8 cellular contexts compared by ENCODE assay signal in genomic region chr6:31901953-31902643, GRCh38. TPM values are rescaled to one million over a fixed set of nuclear protein-coding genes. Genes with fewer than 3 reads are reported as not detected.
DNase-seq lines count a peak whose midpoint lies in the region; ATAC-seq, FAIRE-seq and TF ChIP-seq lines count a peak whose summit lies in the region.

ZBTB12 (minus strand) TSS chr6:31902086; CDS start chr6:31901305, 781 bp downstream.

- DNase-seq in Daoy (ENCODE audit: low read depth) = peak; percentile 97
- peak; percentile 45 for DNase-seq in NCI-H2029 treated with DMSO at 0.1 percent for 48 hours (lab: John Stamatoyannopoulos, UW)
- DNase-seq in T1000 (lab: John Stamatoyannopoulos, UW) = peak; percentile 93
- DNase-seq in astrocyte of the cerebellum (ENCODE audit: low read depth) = peak; percentile 91
- peak; percentile 94 for DNase-seq in hepatic stellate cell (ENCODE audit: low spot score)
- peak; percentile 97 for DNase-seq in putamen (ENCODE audit: low spot score)
- peak; percentile 94 for DNase-seq in urothelium cell line (ENCODE audit: low spot score)

- in situ Hi-C loops in astrocyte of the cerebellum (cut with HindIII; ENCODE audit: low sequenced_read_pairs) = no loop called here

- H3K4me3 ChIP-seq in astrocyte of the cerebellum (ENCODE audit: low read depth, low read length) = peak within 1 kb of the TSS; percentile 52

- ATAC-seq in HG02642 (IDR thresholded peaks at IDR 0.05; ENCODE audit: poor library complexity, unreplicated experiment) = peak; percentile 47

- no peak for FAIRE-seq in urothelium cell line (lab: Jason Lieb, UNC)

- no peak for TF ChIP-seq CTCF in astrocyte of the cerebellum (IDR thresholded peaks at IDR 0.05; ENCODE audit: low read depth, low read length, missing control alignments)

RNA-seq across cellular contexts. Expression of gene ZBTB12, which starts in this region (rescaled TPM):
- 7.5 and 9.8 TPM in 2 replicates for total RNA-seq in Daoy (2014; rRNA removed; shearing (Covaris generic))

Comparison
In these comparisons a context has a peak if more than half of its experiments do, and no peak if none do; other contexts are left out.
1. Peak in every context shown above with its lines: DNase-seq, ATAC-seq and H3K4me3 ChIP-seq.
2. DNase-seq: peak in every context shown above with its lines; median percentile 97 in Daoy; 97 in putamen; 94 in hepatic stellate cell; 94 in urothelium cell line; 93 in T1000; 91 in astrocyte of the cerebellum; 45 in NCI-H2029 treated with DMSO at 0.1 percent for 48 hours.